In the genomic region with DNA sequence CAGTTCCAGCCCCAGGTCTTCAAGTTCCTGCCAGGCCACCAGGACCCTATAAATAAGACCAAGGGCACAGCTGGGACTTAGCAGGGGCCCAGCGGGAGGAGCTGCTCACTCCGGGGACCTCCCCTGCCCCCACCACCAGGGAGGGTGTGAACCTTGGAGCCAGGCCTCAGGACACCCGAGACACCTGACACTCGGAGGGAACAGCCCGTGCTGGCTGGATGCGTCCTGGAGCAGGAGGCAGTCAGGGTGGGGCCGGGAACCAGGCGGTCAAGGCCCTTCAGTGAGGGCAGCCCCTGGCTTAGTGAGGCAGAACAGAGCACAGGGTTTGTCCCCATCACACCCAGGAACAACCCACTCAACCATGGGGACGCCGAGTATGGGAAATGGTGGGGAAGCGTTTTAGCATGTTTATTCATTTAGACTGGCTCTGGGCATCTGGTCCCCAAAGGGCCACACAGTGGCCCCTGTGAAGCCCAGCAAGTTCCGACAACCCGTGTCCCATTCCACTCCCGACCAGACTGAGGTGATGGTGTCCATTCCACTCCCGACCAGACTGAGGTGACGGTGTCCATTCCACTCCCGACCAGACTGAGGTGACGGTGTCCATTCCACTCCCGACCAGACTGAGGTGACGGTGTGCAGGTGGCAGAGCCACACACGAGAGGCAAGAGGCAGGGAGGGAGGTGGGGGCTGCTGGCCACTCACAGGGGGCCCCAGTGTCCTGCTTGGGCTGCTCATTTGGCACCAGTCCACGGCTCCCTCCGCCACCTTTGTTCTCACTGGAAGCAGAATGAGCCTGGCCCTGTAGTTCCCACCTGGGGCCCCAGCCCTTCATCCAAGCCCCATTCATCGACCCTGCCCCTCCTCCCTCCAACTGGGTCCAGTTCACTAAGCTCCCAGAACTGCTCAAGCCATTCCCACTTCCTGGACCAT, we compare ENCODE assay signal across 1 cellular context.
TF ChIP-seq lines count a peak whose summit lies in the region.

No MANE protein-coding gene starts in this region.

TF ChIP-seq in HepG2, 621 proteins besides CTCF, POLR2A, EP300 and RAD21 (continued from another document and continues in another):
- TF ChIP-seq KAT8 (CRISPR knock-in tag; IDR thresholded peaks at IDR 0.05) (0 out of 2 replicates have a peak, but pooled peaks have one; percentile 18), CREM (IDR thresholded peaks at IDR 0.05) (peak; percentile 45; the same call in 1 of the 2 replicates), CREM (CRISPR knock-in tag; IDR thresholded peaks at IDR 0.05) (no peak), ZNF549 (CRISPR knock-in tag; IDR thresholded peaks at IDR 0.05) (no peak), HDAC1 (CRISPR knock-in tag; IDR thresholded peaks at IDR 0.05) (peak; percentile 28), ZSCAN25 (CRISPR knock-in tag; IDR thresholded peaks at IDR 0.05) (peak; percentile 52; the same call in 1 of the 2 replicates), DPF2 (CRISPR knock-in tag; IDR thresholded peaks at IDR 0.05; ENCODE audit: borderline replicate concordance, low read depth) (peak; percentile 31; the same call in 1 of the 2 replicates), KLF16 (CRISPR knock-in tag; IDR thresholded peaks at IDR 0.05) (peak in 1 of 2 experiments; percentile 46; a peak in 1 of 4 replicates), HOXD1 (CRISPR knock-in tag; IDR thresholded peaks at IDR 0.05) (no peak), ZEB1 (IDR thresholded peaks at IDR 0.05; ENCODE audit: insufficient replicate concordance, low read depth) (peak; percentile 64), SATB2 (CRISPR knock-in tag; IDR thresholded peaks at IDR 0.05) (no peak), ZNF616 (CRISPR knock-in tag; IDR thresholded peaks at IDR 0.05; ENCODE audit: low read depth) (no peak), ZNF296 (CRISPR knock-in tag; conservative IDR thresholded peaks at IDR 0.05) (peak; percentile 78), MEF2D (CRISPR knock-in tag; IDR thresholded peaks at IDR 0.05) (no peak; the same call in 1 of the 2 replicates), ZFP37 (CRISPR knock-in tag; IDR thresholded peaks at IDR 0.05; ENCODE audit: borderline replicate concordance) (0 out of 2 replicates have a peak, but pooled peaks have one; percentile 25), ZNF720 (CRISPR knock-in tag; IDR thresholded peaks at IDR 0.05) (no peak), ZNF891 (CRISPR knock-in tag; IDR thresholded peaks at IDR 0.05) (no peak; the same call in 1 of the 2 replicates), ZNF605 (CRISPR knock-in tag; IDR thresholded peaks at IDR 0.05) (no peak; the same call in 1 of the 2 replicates), JUND (CRISPR knock-in tag; IDR thresholded peaks at IDR 0.05) (no peak), KDM5A (IDR thresholded peaks at IDR 0.05; ENCODE audit: borderline replicate concordance, low read length) (no peak), KLF11 (CRISPR knock-in tag; IDR thresholded peaks at IDR 0.05) (no peak), CBX1 (IDR thresholded peaks at IDR 0.05; ENCODE audit: low read depth) (no peak), SIN3A (IDR thresholded peaks at IDR 0.05; ENCODE audit: borderline replicate concordance, low read depth, low read length) (0 out of 2 replicates have a peak, but pooled peaks have one; percentile 38), ETV6 (CRISPR knock-in tag; conservative IDR thresholded peaks at IDR 0.05) (no peak), SRSF4 (IDR thresholded peaks at IDR 0.05; ENCODE audit: low read depth, low read length, poor library complexity, severe bottlenecking) (no peak), ZNF724P (CRISPR knock-in tag; IDR thresholded peaks at IDR 0.05; ENCODE audit: borderline replicate concordance) (no peak), KMT2A (CRISPR knock-in tag; IDR thresholded peaks at IDR 0.05) (no peak), MED1 (CRISPR knock-in tag; IDR thresholded peaks at IDR 0.05) (peak; percentile 70), TBX3 (IDR thresholded peaks at IDR 0.05; ENCODE audit: borderline replicate concordance) (peak; percentile 16; the same call in 1 of the 2 replicates), ZNF251 (CRISPR knock-in tag; IDR thresholded peaks at IDR 0.05) (no peak), ZNF383 (CRISPR knock-in tag; IDR thresholded peaks at IDR 0.05; ENCODE audit: borderline replicate concordance) (no peak), ZNF460 (CRISPR knock-in tag; IDR thresholded peaks at IDR 0.05; ENCODE audit: borderline replicate concordance) (no peak), NAIF1 (CRISPR knock-in tag; IDR thresholded peaks at IDR 0.05; ENCODE audit: borderline replicate concordance) (0 out of 2 replicates have a peak, but pooled peaks have one; percentile 25), ZFP62 (CRISPR knock-in tag; IDR thresholded peaks at IDR 0.05) (no peak), TAF1 (CRISPR knock-in tag; IDR thresholded peaks at IDR 0.05) (peak; percentile 43; the same call in 1 of the 2 replicates), ZNF501 (CRISPR knock-in tag; IDR thresholded peaks at IDR 0.05) (peak; percentile 66; the same call in 1 of the 2 replicates), GABPB1 (CRISPR knock-in tag; IDR thresholded peaks at IDR 0.05) (peak; percentile 19; the same call in 1 of the 2 replicates), FOSL2 (CRISPR knock-in tag; IDR thresholded peaks at IDR 0.05) (peak; percentile 52), RARA (CRISPR knock-in tag; IDR thresholded peaks at IDR 0.05) (peak; percentile 86), HHEX (CRISPR knock-in tag; IDR thresholded peaks at IDR 0.05) (0 out of 2 replicates have a peak, but pooled peaks have one; percentile 35), ZNF781 (CRISPR knock-in tag; IDR thresholded peaks at IDR 0.05; ENCODE audit: borderline replicate concordance, not compliant biosample characterization) (no peak), HMG20A (CRISPR knock-in tag; IDR thresholded peaks at IDR 0.05; ENCODE audit: borderline replicate concordance) (no peak; the same call in 1 of the 2 replicates), MED13 (CRISPR knock-in tag; IDR thresholded peaks at IDR 0.05) (no peak; the same call in 1 of the 2 replicates), FOXO1 (CRISPR knock-in tag; IDR thresholded peaks at IDR 0.05) (peak; percentile 34; the same call in 1 of the 2 replicates), ZKSCAN5 (CRISPR knock-in tag; IDR thresholded peaks at IDR 0.05) (peak; percentile 87; the same call in 1 of the 2 replicates), SP4 (CRISPR knock-in tag; IDR thresholded peaks at IDR 0.05) (0 out of 2 replicates have a peak, but pooled peaks have one; percentile 16), RCOR2 (CRISPR knock-in tag; IDR thresholded peaks at IDR 0.05) (no peak), ZNF337 (CRISPR knock-in tag; IDR thresholded peaks at IDR 0.05; ENCODE audit: borderline replicate concordance, low read depth) (no peak), EHMT2 (IDR thresholded peaks at IDR 0.05; ENCODE audit: borderline replicate concordance, low read depth, low read length) (no peak), ZNF333 (CRISPR knock-in tag; IDR thresholded peaks at IDR 0.05; ENCODE audit: borderline replicate concordance) (no peak)
- TF ChIP-seq, protein P1, sequence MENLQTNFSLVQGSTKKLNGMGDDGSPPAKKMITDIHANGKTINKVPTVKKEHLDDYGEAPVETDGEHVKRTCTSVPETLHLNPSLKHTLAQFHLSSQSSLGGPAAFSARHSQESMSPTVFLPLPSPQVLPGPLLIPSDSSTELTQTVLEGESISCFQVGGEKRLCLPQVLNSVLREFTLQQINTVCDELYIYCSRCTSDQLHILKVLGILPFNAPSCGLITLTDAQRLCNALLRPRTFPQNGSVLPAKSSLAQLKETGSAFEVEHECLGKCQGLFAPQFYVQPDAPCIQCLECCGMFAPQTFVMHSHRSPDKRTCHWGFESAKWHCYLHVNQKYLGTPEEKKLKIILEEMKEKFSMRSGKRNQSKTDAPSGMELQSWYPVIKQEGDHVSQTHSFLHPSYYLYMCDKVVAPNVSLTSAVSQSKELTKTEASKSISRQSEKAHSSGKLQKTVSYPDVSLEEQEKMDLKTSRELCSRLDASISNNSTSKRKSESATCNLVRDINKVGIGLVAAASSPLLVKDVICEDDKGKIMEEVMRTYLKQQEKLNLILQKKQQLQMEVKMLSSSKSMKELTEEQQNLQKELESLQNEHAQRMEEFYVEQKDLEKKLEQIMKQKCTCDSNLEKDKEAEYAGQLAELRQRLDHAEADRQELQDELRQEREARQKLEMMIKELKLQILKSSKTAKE (CRISPR knock-in tag; IDR thresholded peaks at IDR 0.05; ENCODE audit: borderline replicate concordance): peak; percentile 74
- TF ChIP-seq, protein P2, sequence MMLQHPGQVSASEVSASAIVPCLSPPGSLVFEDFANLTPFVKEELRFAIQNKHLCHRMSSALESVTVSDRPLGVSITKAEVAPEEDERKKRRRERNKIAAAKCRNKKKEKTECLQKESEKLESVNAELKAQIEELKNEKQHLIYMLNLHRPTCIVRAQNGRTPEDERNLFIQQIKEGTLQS (CRISPR knock-in tag; IDR thresholded peaks at IDR 0.05): no peak
- TF ChIP-seq, protein P3, sequence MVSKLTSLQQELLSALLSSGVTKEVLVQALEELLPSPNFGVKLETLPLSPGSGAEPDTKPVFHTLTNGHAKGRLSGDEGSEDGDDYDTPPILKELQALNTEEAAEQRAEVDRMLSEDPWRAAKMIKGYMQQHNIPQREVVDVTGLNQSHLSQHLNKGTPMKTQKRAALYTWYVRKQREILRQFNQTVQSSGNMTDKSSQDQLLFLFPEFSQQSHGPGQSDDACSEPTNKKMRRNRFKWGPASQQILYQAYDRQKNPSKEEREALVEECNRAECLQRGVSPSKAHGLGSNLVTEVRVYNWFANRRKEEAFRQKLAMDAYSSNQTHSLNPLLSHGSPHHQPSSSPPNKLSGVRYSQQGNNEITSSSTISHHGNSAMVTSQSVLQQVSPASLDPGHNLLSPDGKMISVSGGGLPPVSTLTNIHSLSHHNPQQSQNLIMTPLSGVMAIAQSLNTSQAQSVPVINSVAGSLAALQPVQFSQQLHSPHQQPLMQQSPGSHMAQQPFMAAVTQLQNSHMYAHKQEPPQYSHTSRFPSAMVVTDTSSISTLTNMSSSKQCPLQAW (CRISPR knock-in tag; IDR thresholded peaks at IDR 0.05): peak; percentile 59; the same call in 1 of the 2 replicates
- TF ChIP-seq, protein P4, sequence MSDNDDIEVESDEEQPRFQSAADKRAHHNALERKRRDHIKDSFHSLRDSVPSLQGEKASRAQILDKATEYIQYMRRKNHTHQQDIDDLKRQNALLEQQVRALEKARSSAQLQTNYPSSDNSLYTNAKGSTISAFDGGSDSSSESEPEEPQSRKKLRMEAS (IDR thresholded peaks at IDR 0.05): peak; percentile 50
- TF ChIP-seq, protein P5, sequence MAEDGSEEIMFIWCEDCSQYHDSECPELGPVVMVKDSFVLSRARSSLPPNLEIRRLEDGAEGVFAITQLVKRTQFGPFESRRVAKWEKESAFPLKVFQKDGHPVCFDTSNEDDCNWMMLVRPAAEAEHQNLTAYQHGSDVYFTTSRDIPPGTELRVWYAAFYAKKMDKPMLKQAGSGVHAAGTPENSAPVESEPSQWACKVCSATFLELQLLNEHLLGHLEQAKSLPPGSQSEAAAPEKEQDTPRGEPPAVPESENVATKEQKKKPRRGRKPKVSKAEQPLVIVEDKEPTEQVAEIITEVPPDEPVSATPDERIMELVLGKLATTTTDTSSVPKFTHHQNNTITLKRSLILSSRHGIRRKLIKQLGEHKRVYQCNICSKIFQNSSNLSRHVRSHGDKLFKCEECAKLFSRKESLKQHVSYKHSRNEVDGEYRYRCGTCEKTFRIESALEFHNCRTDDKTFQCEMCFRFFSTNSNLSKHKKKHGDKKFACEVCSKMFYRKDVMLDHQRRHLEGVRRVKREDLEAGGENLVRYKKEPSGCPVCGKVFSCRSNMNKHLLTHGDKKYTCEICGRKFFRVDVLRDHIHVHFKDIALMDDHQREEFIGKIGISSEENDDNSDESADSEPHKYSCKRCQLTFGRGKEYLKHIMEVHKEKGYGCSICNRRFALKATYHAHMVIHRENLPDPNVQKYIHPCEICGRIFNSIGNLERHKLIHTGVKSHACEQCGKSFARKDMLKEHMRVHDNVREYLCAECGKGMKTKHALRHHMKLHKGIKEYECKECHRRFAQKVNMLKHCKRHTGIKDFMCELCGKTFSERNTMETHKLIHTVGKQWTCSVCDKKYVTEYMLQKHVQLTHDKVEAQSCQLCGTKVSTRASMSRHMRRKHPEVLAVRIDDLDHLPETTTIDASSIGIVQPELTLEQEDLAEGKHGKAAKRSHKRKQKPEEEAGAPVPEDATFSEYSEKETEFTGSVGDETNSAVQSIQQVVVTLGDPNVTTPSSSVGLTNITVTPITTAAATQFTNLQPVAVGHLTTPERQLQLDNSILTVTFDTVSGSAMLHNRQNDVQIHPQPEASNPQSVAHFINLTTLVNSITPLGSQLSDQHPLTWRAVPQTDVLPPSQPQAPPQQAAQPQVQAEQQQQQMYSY (CRISPR knock-in tag; IDR thresholded peaks at IDR 0.05): no peak
- TF ChIP-seq, protein P6, sequence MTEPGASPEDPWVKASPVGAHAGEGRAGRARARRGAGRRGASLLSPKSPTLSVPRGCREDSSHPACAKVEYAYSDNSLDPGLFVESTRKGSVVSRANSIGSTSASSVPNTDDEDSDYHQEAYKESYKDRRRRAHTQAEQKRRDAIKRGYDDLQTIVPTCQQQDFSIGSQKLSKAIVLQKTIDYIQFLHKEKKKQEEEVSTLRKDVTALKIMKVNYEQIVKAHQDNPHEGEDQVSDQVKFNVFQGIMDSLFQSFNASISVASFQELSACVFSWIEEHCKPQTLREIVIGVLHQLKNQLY (CRISPR knock-in tag; IDR thresholded peaks at IDR 0.05): 0 out of 2 replicates have a peak, but pooled peaks have one; percentile 28
- TF ChIP-seq, protein P7, sequence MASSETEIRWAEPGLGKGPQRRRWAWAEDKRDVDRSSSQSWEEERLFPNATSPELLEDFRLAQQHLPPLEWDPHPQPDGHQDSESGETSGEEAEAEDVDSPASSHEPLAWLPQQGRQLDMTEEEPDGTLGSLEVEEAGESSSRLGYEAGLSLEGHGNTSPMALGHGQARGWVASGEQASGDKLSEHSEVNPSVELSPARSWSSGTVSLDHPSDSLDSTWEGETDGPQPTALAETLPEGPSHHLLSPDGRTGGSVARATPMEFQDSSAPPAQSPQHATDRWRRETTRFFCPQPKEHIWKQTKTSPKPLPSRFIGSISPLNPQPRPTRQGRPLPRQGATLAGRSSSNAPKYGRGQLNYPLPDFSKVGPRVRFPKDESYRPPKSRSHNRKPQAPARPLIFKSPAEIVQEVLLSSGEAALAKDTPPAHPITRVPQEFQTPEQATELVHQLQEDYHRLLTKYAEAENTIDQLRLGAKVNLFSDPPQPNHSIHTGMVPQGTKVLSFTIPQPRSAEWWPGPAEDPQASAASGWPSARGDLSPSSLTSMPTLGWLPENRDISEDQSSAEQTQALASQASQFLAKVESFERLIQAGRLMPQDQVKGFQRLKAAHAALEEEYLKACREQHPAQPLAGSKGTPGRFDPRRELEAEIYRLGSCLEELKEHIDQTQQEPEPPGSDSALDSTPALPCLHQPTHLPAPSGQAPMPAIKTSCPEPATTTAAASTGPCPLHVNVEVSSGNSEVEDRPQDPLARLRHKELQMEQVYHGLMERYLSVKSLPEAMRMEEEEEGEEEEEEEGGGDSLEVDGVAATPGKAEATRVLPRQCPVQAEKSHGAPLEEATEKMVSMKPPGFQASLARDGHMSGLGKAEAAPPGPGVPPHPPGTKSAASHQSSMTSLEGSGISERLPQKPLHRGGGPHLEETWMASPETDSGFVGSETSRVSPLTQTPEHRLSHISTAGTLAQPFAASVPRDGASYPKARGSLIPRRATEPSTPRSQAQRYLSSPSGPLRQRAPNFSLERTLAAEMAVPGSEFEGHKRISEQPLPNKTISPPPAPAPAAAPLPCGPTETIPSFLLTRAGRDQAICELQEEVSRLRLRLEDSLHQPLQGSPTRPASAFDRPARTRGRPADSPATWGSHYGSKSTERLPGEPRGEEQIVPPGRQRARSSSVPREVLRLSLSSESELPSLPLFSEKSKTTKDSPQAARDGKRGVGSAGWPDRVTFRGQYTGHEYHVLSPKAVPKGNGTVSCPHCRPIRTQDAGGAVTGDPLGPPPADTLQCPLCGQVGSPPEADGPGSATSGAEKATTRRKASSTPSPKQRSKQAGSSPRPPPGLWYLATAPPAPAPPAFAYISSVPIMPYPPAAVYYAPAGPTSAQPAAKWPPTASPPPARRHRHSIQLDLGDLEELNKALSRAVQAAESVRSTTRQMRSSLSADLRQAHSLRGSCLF (CRISPR knock-in tag; IDR thresholded peaks at IDR 0.05; ENCODE audit: borderline replicate concordance): no peak
